ENCODE assay signal across 15 cellular contexts in the genomic region with DNA sequence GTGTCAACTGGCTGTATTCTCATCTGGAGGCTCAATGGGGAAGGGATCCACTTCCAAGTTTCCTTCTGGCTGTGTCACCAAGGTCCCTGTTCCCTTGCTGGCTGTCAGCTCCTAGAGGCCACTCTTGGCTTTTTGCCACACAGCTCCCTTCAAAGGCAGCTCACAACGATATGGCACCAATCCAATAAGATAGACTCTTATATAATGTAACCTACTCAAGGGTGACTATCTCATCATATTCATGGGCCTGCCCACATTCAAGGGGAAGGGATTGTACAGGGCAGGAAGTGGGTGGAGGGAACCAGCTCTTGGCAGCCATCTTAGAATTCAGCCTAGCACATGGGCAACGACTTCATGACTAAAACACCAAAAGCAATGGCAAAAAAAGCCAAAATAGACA.
"Had no signal": no experiment of that assay in that cellular context is flagged by ENCODE, and none has a peak within 500 bp of the region (broad histone marks: within the 10 kb centered on the region; RNA-seq: fewer than 3 reads in every experiment).

No MANE protein-coding gene starts in this region.

- ATAC-seq: foreskin keratinocyte; naive thymus-derived CD8-positive, alpha-beta T cell; stimulated activated effector memory CD8-positive, alpha-beta T cell treated with anti-CD3 and anti-CD28 coated beads, Interleukin-12 subunit alpha, Interleukin-12 subunit beta, amount 100 ng/mL, for 72 hours had no signal

- H3K9me3 ChIP-seq: ascending aorta, breast epithelium, thyroid gland had no signal

- H3K4me3 ChIP-seq: ascending aorta, breast epithelium, thyroid gland had no signal

- H3K27me3 ChIP-seq: ascending aorta, breast epithelium, foreskin keratinocyte, thyroid gland had no signal

- H3K36me3 ChIP-seq: ascending aorta, breast epithelium, thyroid gland had no signal

- H3K4me1 ChIP-seq: breast epithelium, thyroid gland had no signal

- DNase-seq: activated CD4-positive, alpha-beta T cell treated with anti-CD3 and anti-CD28 coated beads for 1 hour; activated CD4-positive, alpha-beta T cell treated with anti-CD3 and anti-CD28 coated beads, Interleukin-2, amount 50 U/mL, for 4 hours; activated naive CD4-positive, alpha-beta T cell treated with anti-CD3 and anti-CD28 coated beads, Interleukin-2, amount 10 ng/mL, durations not matched to agents 7 days and 5 days; activated T-cell treated with anti-CD3 and anti-CD28 coated beads, Interleukin-2, amount 50 U/mL, for 1 hour; cerebellar nuclear complex; effector memory CD4-positive, alpha-beta T cell; foreskin keratinocyte; kidney glomerular epithelial cell; mesenchymal stem cell; naive thymus-derived CD8-positive, alpha-beta T cell; thyroid gland had no signal

- H3K27ac ChIP-seq: ascending aorta, breast epithelium, foreskin keratinocyte, thyroid gland, VCaP had no signal
